In genomic region chr19:19642506-19643157, GRCh38 we compare ENCODE assay signal across 1 cellular context.
TF ChIP-seq lines count a peak whose summit lies in the region.

No MANE protein-coding gene starts in this region.

TF ChIP-seq in GM23338, 12 proteins besides CTCF, POLR2A, EP300 and RAD21 (continued from another document):
- TF ChIP-seq ZNF462 (CRISPR knock-in tag; IDR thresholded peaks at IDR 0.05) (no peak), JUNB (IDR thresholded peaks at IDR 0.05; ENCODE audit: unreplicated experiment) (no peak), REST (IDR thresholded peaks at IDR 0.05; ENCODE audit: unreplicated experiment) (no peak), ETS1 (IDR thresholded peaks at IDR 0.05) (no peak), ZNF114 (CRISPR knock-in tag; IDR thresholded peaks at IDR 0.05) (no peak), POLR2AphosphoS5 (IDR thresholded peaks at IDR 0.05; ENCODE audit: low read depth) (no peak), NANOG (IDR thresholded peaks at IDR 0.05; ENCODE audit: borderline replicate concordance) (no peak), CREB1 (CRISPR knock-in tag; IDR thresholded peaks at IDR 0.05; ENCODE audit: low read depth) (no peak), EZH2 (IDR thresholded peaks at IDR 0.05; ENCODE audit: low read depth, unreplicated experiment) (no peak)
TF ChIP-seq in GM23338: peak in this region for 0.
